ENCODE assay signal across 11 cellular contexts in the genomic region with DNA sequence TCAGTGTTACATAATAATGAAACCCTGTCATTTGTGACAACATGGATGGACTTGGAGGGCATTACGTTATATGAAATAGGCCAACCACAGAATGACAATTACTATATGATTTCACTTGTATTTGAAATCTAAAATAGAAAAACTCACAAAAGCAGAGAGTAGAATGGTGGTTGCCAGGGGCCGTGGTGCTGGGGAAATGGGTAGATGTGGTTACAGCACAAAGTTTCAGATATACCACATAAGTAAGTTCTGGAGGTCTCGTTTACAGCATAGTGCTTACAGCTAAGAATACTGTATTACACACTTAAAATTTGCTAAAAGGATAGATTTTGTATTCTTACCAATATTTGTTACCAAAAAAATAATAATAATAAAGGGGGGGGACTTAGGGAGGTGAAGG. TPM values are rescaled to one million over a fixed set of nuclear protein-coding genes. Genes with fewer than 3 reads are reported as not detected.
DNase-seq lines count a peak whose midpoint lies in the region; ATAC-seq, FAIRE-seq and TF ChIP-seq lines count a peak whose summit lies in the region.
"Not testable (repeated sequence)": the region's sequence is repeated elsewhere in the genome, so short reads cannot be mapped to it uniquely, and the experiment has no call there.
"Had no signal": no experiment of that assay in that cellular context is flagged by ENCODE, and none has a peak within 500 bp of the region (broad histone marks: within the 10 kb centered on the region; RNA-seq: fewer than 3 reads in every experiment).

No MANE protein-coding gene starts in this region.

- not testable (repeated sequence) for BruUV-seq in GM12878 (replicated peaks; lab: Mats Ljungman, UMichigan)

- SMC1A ChIA-PET in GM12878 (lab: Charles Lee; ENCODE audit: uncharacterized antibody, unreplicated experiment) = not testable (repeated sequence)

- POLR2A ChIA-PET in activated CD8-positive, alpha-beta T cell treated with anti-CD3 and anti-CD28 coated beads for 36 hours (lab: Charles Lee); GM12878 (lab: Charles Lee): not testable (repeated sequence)

- TF ChIP-seq CTCF in GM12865 (IDR thresholded peaks at IDR 0.05; ENCODE audit: insufficient read depth, low read depth, low read length, missing control alignments); MM.1S (IDR thresholded peaks at IDR 0.05; ENCODE audit: low read length); activated CD8-positive, alpha-beta T cell treated with anti-CD3 and anti-CD28 coated beads for 36 hours (IDR thresholded peaks at IDR 0.05); GM12878 (IDR thresholded peaks at IDR 0.05 in 2 of 3, conservative IDR thresholded peaks at IDR 0.05 in 1 of 3; ENCODE audit: control insufficient read depth in 2 of 3, extremely low read depth in 1 of 3, insufficient read depth in 1 of 3, low read depth in 3 of 3, low read length in 3 of 3): not testable (repeated sequence)

- H3K27me3 ChIP-seq in MM.1S (replicated peaks; ENCODE audit: insufficient read depth, low read length); GM12878 (replicated peaks in 1 of 2; ENCODE audit: control insufficient read depth in 2 of 2, insufficient read depth in 2 of 2, low read length in 1 of 2): not testable (repeated sequence)

- not testable (repeated sequence) for H3K27ac Mint-ChIP-seq in activated CD8-positive, alpha-beta T cell treated with anti-CD3 and anti-CD28 coated beads for 36 hours; activated naive CD4-positive, alpha-beta T cell treated with anti-CD3 and anti-CD28 coated beads, Interleukin-2, amount 10 ng/mL, durations not matched to agents 7 days and 5 days

- not testable (repeated sequence) for H3K9me3 Mint-ChIP-seq in activated CD8-positive, alpha-beta T cell treated with anti-CD3 and anti-CD28 coated beads for 36 hours; activated naive CD4-positive, alpha-beta T cell treated with anti-CD3 and anti-CD28 coated beads, Interleukin-2, amount 10 ng/mL, durations not matched to agents 7 days and 5 days

- H3K4me3 Mint-ChIP-seq in activated CD8-positive, alpha-beta T cell treated with anti-CD3 and anti-CD28 coated beads for 36 hours; activated naive CD4-positive, alpha-beta T cell treated with anti-CD3 and anti-CD28 coated beads, Interleukin-2, amount 10 ng/mL, durations not matched to agents 7 days and 5 days: not testable (repeated sequence)

- TF ChIP-seq EP300 in GM12878 (IDR thresholded peaks at IDR 0.05; ENCODE audit: borderline replicate concordance in 1 of 2, control insufficient read depth in 1 of 2, low read depth in 2 of 2, low read length in 2 of 2) = not testable (repeated sequence)

- not testable (repeated sequence) for H3K4me1 ChIP-seq in MM.1S (ENCODE audit: low read length); GM12878 (ENCODE audit: control insufficient read depth, insufficient read depth, low read length)

- not testable (repeated sequence) for H3K9me2 ChIP-seq in MM.1S (replicated peaks; ENCODE audit: insufficient read depth, low read length)

- 2% methylated on average over 3 of the region's 3 CpGs for WGBS in GM12878 (ENCODE audit: insufficient coverage, insufficient replicate concordance, low lambda C conversion rate, missing lambda C conversion rate)

- not testable (repeated sequence) for H2AFZ ChIP-seq in MM.1S (ENCODE audit: low read length); GM12878 (ENCODE audit: control insufficient read depth, low read depth, low read length)

- TF ChIP-seq POLR2A in GM12878 (IDR thresholded peaks at IDR 0.05; ENCODE audit: low read depth, low read length) = not testable (repeated sequence)

- H3K4me3 ChIP-seq in GM12865 (ENCODE audit: low read depth, low read length); MM.1S (ENCODE audit: low read length); GM12878: not testable (repeated sequence)

- not testable (repeated sequence) for H3K27me3 Mint-ChIP-seq in activated CD8-positive, alpha-beta T cell treated with anti-CD3 and anti-CD28 coated beads for 36 hours; activated naive CD4-positive, alpha-beta T cell treated with anti-CD3 and anti-CD28 coated beads, Interleukin-2, amount 10 ng/mL, durations not matched to agents 7 days and 5 days

- not testable (repeated sequence) for H3K79me2 ChIP-seq in MM.1S (ENCODE audit: low read length); GM12878 (ENCODE audit: control insufficient read depth, insufficient read depth, low read length)

- not testable (repeated sequence) for H3K36me3 Mint-ChIP-seq in activated CD8-positive, alpha-beta T cell treated with anti-CD3 and anti-CD28 coated beads for 36 hours (ENCODE audit: low read depth); activated naive CD4-positive, alpha-beta T cell treated with anti-CD3 and anti-CD28 coated beads, Interleukin-2, amount 10 ng/mL, durations not matched to agents 7 days and 5 days

- H3K9me3 ChIP-seq in MM.1S (replicated peaks; ENCODE audit: insufficient read depth, low read length); GM12878 (replicated peaks; ENCODE audit: control insufficient read depth, insufficient read depth, low read length): not testable (repeated sequence)

- H3K36me3 ChIP-seq in MM.1S (replicated peaks; ENCODE audit: insufficient read depth, low read length); GM12878 (ENCODE audit: control insufficient read depth in 2 of 2, insufficient read depth in 2 of 2, low read length in 1 of 2): not testable (repeated sequence)

- in situ Hi-C loops in GM12878 (cut with MboI) = not testable (repeated sequence)

- not testable (repeated sequence) for FAIRE-seq in GM12878 (lab: Jason Lieb, UNC)

- H3K4me2 ChIP-seq in MM.1S (ENCODE audit: low read depth, low read length); GM12878 (ENCODE audit: control insufficient read depth, insufficient read depth): not testable (repeated sequence)

- not testable (repeated sequence) for H4K20me1 ChIP-seq in MM.1S (ENCODE audit: insufficient read depth, low read length); GM12878 (ENCODE audit: control insufficient read depth, insufficient read depth)

- not testable (repeated sequence) for H3K4me1 Mint-ChIP-seq in activated CD8-positive, alpha-beta T cell treated with anti-CD3 and anti-CD28 coated beads for 36 hours (ENCODE audit: low read depth)
- peaks cover 10% of the 10 kb centered on the region for H3K4me1 Mint-ChIP-seq in activated naive CD4-positive, alpha-beta T cell treated with anti-CD3 and anti-CD28 coated beads, Interleukin-2, amount 10 ng/mL, durations not matched to agents 7 days and 5 days

- H3K27ac ChIP-seq in MM.1S (ENCODE audit: low read length); GM12878 (ENCODE audit: control insufficient read depth, insufficient read depth): not testable (repeated sequence)

- not testable (repeated sequence) for H3K9ac ChIP-seq in MM.1S (ENCODE audit: low read length); GM12878 (ENCODE audit: control insufficient read depth, insufficient read depth, low read length)

- TF ChIP-seq RAD21 in GM12878 (IDR thresholded peaks at IDR 0.05; ENCODE audit: insufficient read depth, low read depth, low read length) = not testable (repeated sequence)

- CTCF ChIA-PET in activated CD8-positive, alpha-beta T cell treated with anti-CD3 and anti-CD28 coated beads for 36 hours (lab: Charles Lee); activated naive CD4-positive, alpha-beta T cell treated with anti-CD3 and anti-CD28 coated beads, Interleukin-2, amount 10 ng/mL, durations not matched to agents 7 days and 5 days (lab: Charles Lee); GM12878 (lab: Yijun Ruan, JAX): not testable (repeated sequence)

- peak; percentile 59 for DNase-seq in GM12865 (ENCODE audit: low read depth)
- peak; percentile 46 for DNase-seq in MM.1S
- DNase-seq in activated CD8-positive, alpha-beta T cell treated with anti-CD3 and anti-CD28 coated beads for 36 hours = peak; percentile 44
- peak; percentile 31 for DNase-seq in activated naive CD4-positive, alpha-beta T cell treated with anti-CD3 and anti-CD28 coated beads, Interleukin-2, amount 10 ng/mL, durations not matched to agents 7 days and 5 days
- peak; percentile 9 for DNase-seq in GM12878 (ENCODE audit: low read depth, low spot score)

- RAD21 ChIA-PET in GM12878 (lab: Charles Lee; ENCODE audit: unreplicated experiment) = not testable (repeated sequence)

- H3F3A ChIP-seq in MM.1S (ENCODE audit: insufficient read depth, low read length) = not testable (repeated sequence)

- ATAC-seq in activated CD8-positive, alpha-beta T cell treated with anti-CD3 and anti-CD28 coated beads for 36 hours; GM12878: not testable (repeated sequence)

- intact Hi-C loops in activated CD8-positive, alpha-beta T cell treated with anti-CD3 and anti-CD28 coated beads for 36 hours (cut with micrococcal nuclease); GM12878 (cut with micrococcal nuclease; ENCODE audit: unreplicated experiment): not testable (repeated sequence)

RNA-seq across cellular contexts. Expression of a gene that starts 3.3 kb away (rescaled TPM):
- not detected for total RNA-seq in activated CD8-positive, alpha-beta T cell treated with anti-CD3 and anti-CD28 coated beads for 36 hours
- total RNA-seq in GM12878 (2013; cell fraction: nucleolus; rRNA removed) = not detected in 2 replicates
- total RNA-seq in GM12878 (2014; rRNA removed) (not detected in 2 replicates), GM12878 (2014; rRNA removed; fragmentation: Illumina TruSeq; extraction: Trizol) (not detected in 2 replicates), GM12878 (2021) (not detected in 2 replicates)
- polyA plus RNA-seq in GM12878 (2011; ENCODE audit: low read depth) = not detected
- polyA plus RNA-seq in GM12878 (2011; rRNA removed) (not detected in 2 replicates), GM12878 (2014; fragmentation: Illumina TruSeq; extraction: Trizol) (not detected in 2 replicates), GM12878 (2014; fragmentation: Nextera tagmentation; extraction: Ambion mirVana) (not detected), GM12878 (2014; rRNA removed) (not detected in 2 replicates), GM12878 (2016; fragmentation: Nextera tagmentation; extraction: Ambion mirVana) (not detected)
- polyA plus RNA-seq in GM12878 (2011; cell fraction: cytosol; rRNA removed) = not detected in 2 replicates
- not detected in 2 replicates for polyA plus RNA-seq in GM12878 (2011; cell fraction: nucleus; rRNA removed)
- polyA plus RNA-seq in GM12878 (2012) = not detected in 2 replicates
- polyA minus RNA-seq in GM12878 (2011; rRNA and poly(A)+ RNA removed) = not detected in 2 replicates
- polyA minus RNA-seq in GM12878 (2011; cell fraction: cytosol; rRNA and poly(A)+ RNA removed) = not detected in 2 replicates
- not detected in 2 replicates for polyA minus RNA-seq in GM12878 (2011; cell fraction: nucleus; rRNA and poly(A)+ RNA removed)
- total RNA-seq: A673; Caco-2; Calu3; CD4-positive, alpha-beta T cell; CD8-positive, alpha-beta T cell had no signal
- polyA plus RNA-seq: AG04450 had no signal

RNA-seq across cellular contexts. Expression of a gene that starts 48.6 kb away (rescaled TPM):
- total RNA-seq in activated CD8-positive, alpha-beta T cell treated with anti-CD3 and anti-CD28 coated beads for 36 hours = not detected
- total RNA-seq in GM12878 (2013; cell fraction: nucleolus; rRNA removed) = not detected in 2 replicates
- total RNA-seq in GM12878 (2014; rRNA removed) = not detected in 2 replicates
- total RNA-seq in GM12878 (2014; rRNA removed; fragmentation: Illumina TruSeq; extraction: Trizol) = not detected in 2 replicates
- total RNA-seq in GM12878 (2021) = not detected in 2 replicates
- polyA plus RNA-seq in GM12878 (2011; ENCODE audit: low read depth) = not detected
- polyA plus RNA-seq in GM12878 (2011; rRNA removed) = not detected in 2 replicates
- not detected in 2 replicates for polyA plus RNA-seq in GM12878 (2011; cell fraction: cytosol; rRNA removed)
- not detected in 2 replicates for polyA plus RNA-seq in GM12878 (2011; cell fraction: nucleus; rRNA removed)
- not detected in 2 replicates for polyA plus RNA-seq in GM12878 (2012)
- polyA plus RNA-seq in GM12878 (2014; fragmentation: Illumina TruSeq; extraction: Trizol) = not detected in 2 replicates
- polyA plus RNA-seq in GM12878 (2014; fragmentation: Nextera tagmentation; extraction: Ambion mirVana) = not detected
- not detected in 2 replicates for polyA plus RNA-seq in GM12878 (2014; rRNA removed)
- not detected for polyA plus RNA-seq in GM12878 (2016; fragmentation: Nextera tagmentation; extraction: Ambion mirVana)
- polyA minus RNA-seq in GM12878 (2011; rRNA and poly(A)+ RNA removed) = not detected in 2 replicates
- polyA minus RNA-seq in GM12878 (2011; cell fraction: cytosol; rRNA and poly(A)+ RNA removed) = not detected in 2 replicates
- not detected in 2 replicates for polyA minus RNA-seq in GM12878 (2011; cell fraction: nucleus; rRNA and poly(A)+ RNA removed)
- total RNA-seq: A673; Caco-2; Calu3; CD4-positive, alpha-beta T cell; CD8-positive, alpha-beta T cell had no signal
- polyA plus RNA-seq: AG04450 had no signal

Comparison
In these comparisons a context has a peak if more than half of its experiments do, and no peak if none do; other contexts are left out.
1. DNase-seq: peak in every context shown above with its lines; median percentile 59 in GM12865; 46 in MM.1S; 44 in activated CD8-positive, alpha-beta T cell treated with anti-CD3 and anti-CD28 coated beads for 36 hours; 31 in activated naive CD4-positive, alpha-beta T cell treated with anti-CD3 and anti-CD28 coated beads, Interleukin-2, amount 10 ng/mL, durations not matched to agents 7 days and 5 days; 9 in GM12878.